ENCODE assay signal across 8 cellular contexts in genomic region chr3:179071569-179072397, GRCh38. TPM values are rescaled to one million over a fixed set of nuclear protein-coding genes. Genes with fewer than 3 reads are reported as not detected.
DNase-seq lines count a peak whose midpoint lies in the region; ATAC-seq and TF ChIP-seq lines count a peak whose summit lies in the region.

ZMAT3 (minus strand) TSS chr3:179071809; CDS start chr3:179067752, 4,057 bp downstream.

- H3F3A ChIP-seq in PC-9 (ENCODE audit: insufficient read depth, low read depth): no peaks in the 10 kb centered on the region

- BruUV-seq in PC-9 (replicated peaks; lab: Mats Ljungman, UMichigan): TSS peak; percentile 99

- peaks cover 49% of the 10 kb centered on the region for H3K4me1 Mint-ChIP-seq in activated T-cell treated with anti-CD3 and anti-CD28 coated beads, Interleukin-2, amount 50 U/mL, for 4 hours (ENCODE audit: low read depth)
- H3K4me1 Mint-ChIP-seq in naive B cell: peaks cover 38 to 59% (median 55%) of the 10 kb centered on the region in 3 donors
- peaks cover 58% of the 10 kb centered on the region for H3K4me1 Mint-ChIP-seq in stimulated activated memory B cell treated with anti-CD40 and anti-IgM and Interleukin-4, amounts not matched to agents 10 μg/mL and 1 μg/mL and 100 μg/mL, for 72 hours

- H3K27ac ChIP-seq in PC-9 (no peak within 1 kb of the TSS), esophagus squamous epithelium (peak within 1 kb of the TSS; percentile 87 to 97 (median 90))

- DNase-seq in DMS153 (lab: John Stamatoyannopoulos, UW): peak; percentile 42
- DNase-seq in PC-9: peak; percentile 63 to 86
- DNase-seq in activated T-cell treated with anti-CD3 and anti-CD28 coated beads, Interleukin-2, amount 50 U/mL, for 4 hours: peak; percentile 81
- DNase-seq in esophagus squamous epithelium (lab: John Stamatoyannopoulos, UW): peak; percentile 17
- DNase-seq in naive B cell: peak; percentile 88

- no peaks in the 10 kb centered on the region for H3K27me3 Mint-ChIP-seq in activated T-cell treated with anti-CD3 and anti-CD28 coated beads, Interleukin-2, amount 50 U/mL, for 4 hours (ENCODE audit: low read depth)
- H3K27me3 Mint-ChIP-seq in naive B cell: no peaks in the 10 kb centered on the region
- no peaks in the 10 kb centered on the region for H3K27me3 Mint-ChIP-seq in stimulated activated memory B cell treated with anti-CD40 and anti-IgM and Interleukin-4, amounts not matched to agents 10 μg/mL and 1 μg/mL and 100 μg/mL, for 72 hours

- peak within 1 kb of the TSS; percentile 93 for H3K4me3 Mint-ChIP-seq in activated T-cell treated with anti-CD3 and anti-CD28 coated beads, Interleukin-2, amount 50 U/mL, for 4 hours
- peak within 1 kb of the TSS; percentile 91 to 97 (median 95) for H3K4me3 Mint-ChIP-seq in naive B cell
- peak within 1 kb of the TSS; percentile 90 for H3K4me3 Mint-ChIP-seq in stimulated activated memory B cell treated with anti-CD40 and anti-IgM and Interleukin-4, amounts not matched to agents 10 μg/mL and 1 μg/mL and 100 μg/mL, for 72 hours

- no peaks in the 10 kb centered on the region for H3K9me3 ChIP-seq in PC-9 (ENCODE audit: insufficient read depth, low read depth)
- no peaks in the 10 kb centered on the region for H3K9me3 ChIP-seq in esophagus squamous epithelium

- H3K4me1 ChIP-seq in PC-9 (replicated peaks; ENCODE audit: insufficient read depth) (peaks cover 19% of the 10 kb centered on the region), esophagus squamous epithelium (peaks cover 5 to 27% (median 6%) of the 10 kb centered on the region in 3 donors)

- 0% methylated on average over 2 to 11 of the region's 73 CpGs for WGBS in esophagus squamous epithelium, 2 donors

- TF ChIP-seq EP300 in Ishikawa (IDR thresholded peaks at IDR 0.05; ENCODE audit: borderline replicate concordance): peak; percentile 22; the same call in 1 of the 2 replicates

- peak in 2 of 4 donors; percentile 57 to 73 for TF ChIP-seq POLR2A in esophagus squamous epithelium (IDR thresholded peaks at IDR 0.05)

- H3K9me3 Mint-ChIP-seq in activated T-cell treated with anti-CD3 and anti-CD28 coated beads, Interleukin-2, amount 50 U/mL, for 4 hours: no peaks in the 10 kb centered on the region
- no peaks in the 10 kb centered on the region for H3K9me3 Mint-ChIP-seq in naive B cell
- no peaks in the 10 kb centered on the region for H3K9me3 Mint-ChIP-seq in stimulated activated memory B cell treated with anti-CD40 and anti-IgM and Interleukin-4, amounts not matched to agents 10 μg/mL and 1 μg/mL and 100 μg/mL, for 72 hours

- POLR2A ChIA-PET in PC-9 (lab: Charles Lee; ENCODE audit: unreplicated experiment): interaction anchor here (0.6 to 0.7 kb wide), 2 partner anchors 230 to 491 kb away, joined by 3 to 5 read pairs; partner anchors contain the start of gene ACTL6A

- TF ChIP-seq RAD21 in Ishikawa (IDR thresholded peaks at IDR 0.05; ENCODE audit: low read depth): no peak

- CTCF ChIA-PET in PC-9 (lab: Charles Lee): interaction anchor here (0.6 kb wide), 1 partner anchor 69 kb away, joined by 9 read pairs; no protein-coding TSS in a partner anchor

- intact Hi-C loops in PC-9 (cut with micrococcal nuclease; ENCODE audit: unreplicated experiment): loop anchor here (2.0 kb wide), 1 partner anchor 487 kb away; no protein-coding TSS in a partner anchor
- intact Hi-C loops in esophagus squamous epithelium (cut with DNase I): no loop called here

- H4K20me1 ChIP-seq in PC-9 (ENCODE audit: insufficient read depth): no peaks in the 10 kb centered on the region

- peaks cover 7% of the 10 kb centered on the region for H3K36me3 Mint-ChIP-seq in activated T-cell treated with anti-CD3 and anti-CD28 coated beads, Interleukin-2, amount 50 U/mL, for 4 hours (ENCODE audit: insufficient read depth)
- peaks cover 0 to 3% of the 10 kb centered on the region in 2 donors for H3K36me3 Mint-ChIP-seq in naive B cell
- peaks cover 12% of the 10 kb centered on the region for H3K36me3 Mint-ChIP-seq in stimulated activated memory B cell treated with anti-CD40 and anti-IgM and Interleukin-4, amounts not matched to agents 10 μg/mL and 1 μg/mL and 100 μg/mL, for 72 hours

- H3K79me2 ChIP-seq in PC-9 (ENCODE audit: low read depth): 0 out of 2 replicates have a peak, but pooled peaks cover 4% of the 10 kb centered on the region

- no peak for TF ChIP-seq CTCF in PC-9 (conservative IDR thresholded peaks at IDR 0.05)
- no peak for TF ChIP-seq CTCF in esophagus squamous epithelium (IDR thresholded peaks at IDR 0.05)

- peak within 1 kb of the TSS; percentile 98 for H3K4me2 ChIP-seq in PC-9

- ATAC-seq in GM21576 (IDR thresholded peaks at IDR 0.05; ENCODE audit: unreplicated experiment) (peak; percentile 60), naive B cell (ENCODE audit: low read depth in 2 of 2) (peak; percentile 68 to 70)
- peak; percentile 94 for ATAC-seq in activated T-cell treated with anti-CD3 and anti-CD28 coated beads, Interleukin-2, amount 50 U/mL, for 4 hours
- ATAC-seq in stimulated activated memory B cell treated with anti-CD40 and anti-IgM and Interleukin-4, amounts not matched to agents 10 μg/mL and 1 μg/mL and 100 μg/mL, for 72 hours: peak; percentile 89

- H3K4me3 ChIP-seq in PC-9: peak within 1 kb of the TSS; percentile 96
- peak within 1 kb of the TSS; percentile 74 to 97 (median 85) for H3K4me3 ChIP-seq in esophagus squamous epithelium

- peak within 1 kb of the TSS; percentile 92 to 98 (median 96) for H3K27ac Mint-ChIP-seq in naive B cell
- peak within 1 kb of the TSS; percentile 81 for H3K27ac Mint-ChIP-seq in stimulated activated memory B cell treated with anti-CD40 and anti-IgM and Interleukin-4, amounts not matched to agents 10 μg/mL and 1 μg/mL and 100 μg/mL, for 72 hours

- H3K36me3 ChIP-seq in PC-9 (ENCODE audit: low read depth): no peaks in the 10 kb centered on the region
- peaks cover 0 to 10% (median 0%) of the 10 kb centered on the region in 3 donors for H3K36me3 ChIP-seq in esophagus squamous epithelium

- H3K27me3 ChIP-seq in PC-9 (ENCODE audit: insufficient read depth, low read depth): no peaks in the 10 kb centered on the region
- no peaks in the 10 kb centered on the region for H3K27me3 ChIP-seq in esophagus squamous epithelium

- no peaks in the 10 kb centered on the region; the same call in 1 of the 2 replicates for H3K9me2 ChIP-seq in PC-9 (ENCODE audit: insufficient read depth)

- peak within 1 kb of the TSS; percentile 99 for H2AFZ ChIP-seq in PC-9

TF ChIP-seq in Ishikawa, 13 proteins besides CTCF, POLR2A, EP300 and RAD21:
- TF ChIP-seq EGR1 (IDR thresholded peaks at IDR 0.05) (no peak; the same call in 1 of the 2 replicates), NFIC (IDR thresholded peaks at IDR 0.05) (peak; percentile 26; the same call in 1 of the 2 replicates), MAX (IDR thresholded peaks at IDR 0.05) (peak; percentile 82), TEAD4 (IDR thresholded peaks at IDR 0.05) (no peak), YY1 (IDR thresholded peaks at IDR 0.05; ENCODE audit: low read depth) (peak; percentile 44; the same call in 1 of the 2 replicates), ZBTB7A (IDR thresholded peaks at IDR 0.05; ENCODE audit: low read depth) (no peak), CREB1 (IDR thresholded peaks at IDR 0.05; ENCODE audit: low read depth) (no peak), CEBPB (IDR thresholded peaks at IDR 0.05) (no peak), REST (IDR thresholded peaks at IDR 0.05; ENCODE audit: low read depth) (no peak), TCF12 (IDR thresholded peaks at IDR 0.05; ENCODE audit: low read depth) (peak; percentile 31; the same call in 1 of the 2 replicates), FOXM1 (IDR thresholded peaks at IDR 0.05; ENCODE audit: borderline replicate concordance, low read depth) (no peak), USF1 (IDR thresholded peaks at IDR 0.05) (peak; percentile 56; the same call in 1 of the 2 replicates), TAF1 (IDR thresholded peaks at IDR 0.05; ENCODE audit: low read depth) (peak; percentile 84)

RNA-seq across cellular contexts. Expression of gene ZMAT3, which starts in this region (rescaled TPM):
- total RNA-seq in PC-9 (2021) (5.9 and 7.2 TPM in 2 replicates), esophagus squamous epithelium (1 to 10 TPM; 5.3 to 9.2 (median 6.8) TPM)
- 10 to 100 TPM in 1 of 3 donors, 1 to 10 TPM in 2; 9.3 to 13.5 (median 9.7) TPM for total RNA-seq in activated T-cell treated with anti-CD3 and anti-CD28 coated beads, Interleukin-2, amount 50 U/mL, for 4 hours
- polyA plus RNA-seq in naive B cell (ENCODE audit: low read depth in 6 of 6): 10 to 100 TPM in 5 of 6 donors, 1 to 10 TPM in 1; 8.3 to 26.8 (median 15.3) TPM

Comparison
In these comparisons a context has a peak if more than half of its experiments do, and no peak if none do; other contexts are left out.
1. DNase-seq: peak in every context shown above with its lines; median percentile 88 in naive B cell; 81 in activated T-cell treated with anti-CD3 and anti-CD28 coated beads, Interleukin-2, amount 50 U/mL, for 4 hours; 74 in PC-9; 42 in DMS153; 17 in esophagus squamous epithelium.